Comparison of ENCODE assay signal across 8 cellular contexts in the genomic region with DNA sequence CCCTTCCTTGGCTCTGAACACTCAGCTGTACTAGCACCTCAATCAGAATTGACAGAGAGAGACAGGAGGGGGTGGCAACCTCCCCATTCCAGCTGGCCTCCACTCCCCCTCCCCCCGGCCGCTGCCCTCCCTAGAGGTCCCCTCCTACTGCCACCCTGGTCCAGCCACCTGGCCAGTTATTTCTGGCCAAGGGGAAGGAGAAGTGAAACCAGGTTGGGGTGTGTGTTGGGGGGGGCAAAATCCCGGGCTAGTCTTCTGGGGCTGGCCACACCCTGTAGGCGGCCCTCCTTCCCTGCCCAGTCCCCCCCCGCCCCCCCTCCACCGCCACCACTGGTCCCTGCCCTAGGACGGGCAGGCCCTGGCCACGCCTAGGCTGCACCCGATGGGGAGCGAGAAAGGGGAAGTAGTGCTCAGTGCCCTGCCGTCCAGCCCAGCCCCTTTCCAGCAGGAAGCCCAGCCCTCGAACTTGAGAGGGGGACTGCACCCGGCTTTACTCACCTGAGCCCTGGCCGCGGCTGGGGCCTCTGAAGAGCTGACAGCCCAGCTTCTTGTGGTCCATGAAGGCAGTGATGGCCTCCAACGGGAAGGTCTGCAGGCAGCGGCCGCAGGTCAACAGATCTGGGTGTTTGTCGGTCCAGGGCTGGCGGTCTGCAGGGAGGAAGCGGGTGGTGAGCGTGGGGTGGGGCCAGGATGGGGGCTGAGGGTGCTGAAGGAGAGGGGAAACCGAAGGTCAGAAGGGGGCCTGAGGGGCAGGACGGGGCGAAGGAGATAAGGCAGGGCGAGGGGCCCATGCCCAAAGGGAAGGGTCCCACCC. TPM values are rescaled to one million over a fixed set of nuclear protein-coding genes. Genes with fewer than 3 reads are reported as not detected.
DNase-seq lines count a peak whose midpoint lies in the region; ATAC-seq and TF ChIP-seq lines count a peak whose summit lies in the region.

No MANE protein-coding gene starts in this region.

- peaks cover 60% of the 10 kb centered on the region for H3K79me2 ChIP-seq in KMS-11 (ENCODE audit: insufficient read depth, low read depth)

- intact Hi-C loops in lower lobe of right lung (cut with DNase I), result no loop called here

- peak; percentile 87 to 91 for ATAC-seq in lower lobe of right lung

- H4K20me1 ChIP-seq in KMS-11 (ENCODE audit: insufficient read depth), result no peaks in the 10 kb centered on the region

- whole genome bisulfite sequencing in ectodermal cell, 2 experiments, result 2 to 3% methylated on average over 23 to 26 of the region's 26 CpGs

- H3K27ac ChIP-seq in KMS-11, result peak overlapping the region; percentile 59
- H3K27ac ChIP-seq in ectodermal cell (ENCODE audit: insufficient read depth, low read depth, low read length, poor library complexity, severe bottlenecking), result no peak overlapping the region
- H3K27ac ChIP-seq in lower lobe of right lung, result peak overlapping the region; percentile 84
- no peak overlapping the region for H3K27ac ChIP-seq in subcutaneous abdominal adipose tissue (ENCODE audit: low read depth, low read length)

- H3K4me2 ChIP-seq in KMS-11, result peak overlapping the region; percentile 97

- no peaks in the 10 kb centered on the region for H3K9me3 ChIP-seq in ectodermal cell (ENCODE audit: control insufficient read depth, low read length)
- no peaks in the 10 kb centered on the region for H3K9me3 ChIP-seq in lower lobe of right lung
- H3K9me3 ChIP-seq in subcutaneous abdominal adipose tissue (ENCODE audit: control insufficient read depth in 5 of 5, low read length in 5 of 5), result no peaks in the 10 kb centered on the region

- H3K4me1 ChIP-seq in KMS-11 (ENCODE audit: low read depth, poor library complexity, severe bottlenecking), result peaks cover 48% of the 10 kb centered on the region
- peaks cover 29% of the 10 kb centered on the region for H3K4me1 ChIP-seq in ectodermal cell (ENCODE audit: control insufficient read depth, insufficient read depth, low read length)
- H3K4me1 ChIP-seq in lower lobe of right lung, result peaks cover 47% of the 10 kb centered on the region
- peaks cover 5 to 41% (median 31%) of the 10 kb centered on the region in 5 donors for H3K4me1 ChIP-seq in subcutaneous abdominal adipose tissue (ENCODE audit: control insufficient read depth in 5 of 5, insufficient read depth in 5 of 5, low read length in 5 of 5)

- DNase-seq in activated CD4-positive, alpha-beta T cell treated with anti-CD3 and anti-CD28 coated beads for 48 hours, result peak; percentile 48
- DNase-seq in activated CD4-positive, alpha-beta T cell treated with anti-CD3 and anti-CD28 coated beads for 1 hour, result no peak
- peak; percentile 26 for DNase-seq in H4 (ENCODE audit: low spot score)
- peak; percentile 23 for DNase-seq in T-helper 9 cell
- peak; percentile 95 for DNase-seq in lower lobe of right lung

- H3K27me3 ChIP-seq in KMS-11 (ENCODE audit: insufficient read depth, low read depth) (no peaks in the 10 kb centered on the region), ectodermal cell (ENCODE audit: control insufficient read depth, insufficient read depth, low read length, poor library complexity, severe bottlenecking) (peaks cover 27% of the 10 kb centered on the region), lower lobe of right lung (ENCODE audit: low read depth) (no peaks in the 10 kb centered on the region), subcutaneous abdominal adipose tissue (ENCODE audit: control insufficient read depth in 5 of 5, insufficient read depth in 4 of 5, low read length in 5 of 5) (no peaks in the 10 kb centered on the region)

- peaks cover 6% of the 10 kb centered on the region; the same call in 1 of the 2 replicates for H3K36me3 ChIP-seq in KMS-11 (ENCODE audit: insufficient read depth)
- peaks cover 4% of the 10 kb centered on the region for H3K36me3 ChIP-seq in ectodermal cell (ENCODE audit: control insufficient read depth, insufficient read depth, low read length)
- H3K36me3 ChIP-seq in lower lobe of right lung, result peaks cover 19% of the 10 kb centered on the region
- peaks cover 0 to 22% (median 16%) of the 10 kb centered on the region in 5 donors for H3K36me3 ChIP-seq in subcutaneous abdominal adipose tissue (ENCODE audit: control insufficient read depth in 5 of 5, insufficient read depth in 5 of 5, low read length in 5 of 5)

- TF ChIP-seq CTCF in KMS-11 (conservative IDR thresholded peaks at IDR 0.05; ENCODE audit: low read depth, low read length) (no peak), lower lobe of right lung (IDR thresholded peaks at IDR 0.05) (no peak)

- H3K4me3 ChIP-seq in KMS-11 (IDR thresholded peaks at IDR 0.05; ENCODE audit: insufficient read depth, low read depth, low read length) (no peak overlapping the region), ectodermal cell (ENCODE audit: insufficient read depth, low read depth, low read length) (peak overlapping the region; percentile 31), lower lobe of right lung (peak overlapping the region; percentile 76), subcutaneous abdominal adipose tissue (ENCODE audit: low read depth in 1 of 5, low read length in 5 of 5) (peak overlapping the region in 4 of 5 donors; percentile 59 to 70 (median 61))

- H3K9ac ChIP-seq in KMS-11, result peak overlapping the region; percentile 62
- H3K9ac ChIP-seq in subcutaneous abdominal adipose tissue (ENCODE audit: low read length in 5 of 5), result peak overlapping the region in 3 of 5 donors; percentile 48 to 62 (median 56)

- peak overlapping the region; percentile 59; the same call in 1 of the 2 replicates for H2AFZ ChIP-seq in KMS-11 (ENCODE audit: low read depth)

RNA-seq across cellular contexts. Expression of gene ZNF296, which starts 0.9 kb away (rescaled TPM):
- total RNA-seq in H4 (2014; rRNA removed; shearing (Covaris generic)), result not detected in 2 replicates
- polyA plus RNA-seq in ectodermal cell (2013, experiment 1 of 4), result 1.7 TPM
- 1.4 TPM for polyA plus RNA-seq in ectodermal cell (2013, experiment 2 of 4)
- polyA plus RNA-seq in ectodermal cell (2013, experiment 3 of 4), result 1.6 TPM
- polyA plus RNA-seq in ectodermal cell (2013, experiment 4 of 4), result 1.8 TPM
- total RNA-seq in lower lobe of right lung, result 1.7 TPM

RNA-seq across cellular contexts. Expression of gene GEMIN7, which starts 3.6 kb away (rescaled TPM):
- total RNA-seq in H4 (2014; rRNA removed; shearing (Covaris generic)), result 23.5 and 27.5 TPM in 2 replicates
- 24.6 TPM for polyA plus RNA-seq in ectodermal cell (2013, experiment 1 of 4)
- polyA plus RNA-seq in ectodermal cell (2013, experiment 2 of 4), result 31.3 TPM
- polyA plus RNA-seq in ectodermal cell (2013, experiment 3 of 4), result 26.6 TPM
- 28.1 TPM for polyA plus RNA-seq in ectodermal cell (2013, experiment 4 of 4)
- total RNA-seq in lower lobe of right lung, result 16.1 TPM

RNA-seq across cellular contexts. Expression of gene PPP1R37, which starts 17.6 kb away (rescaled TPM):
- total RNA-seq in H4 (2014; rRNA removed; shearing (Covaris generic)), result 8.0 and 13.2 TPM in 2 replicates
- 25.4 TPM for polyA plus RNA-seq in ectodermal cell (2013, experiment 1 of 4)
- 24.1 TPM for polyA plus RNA-seq in ectodermal cell (2013, experiment 2 of 4)
- polyA plus RNA-seq in ectodermal cell (2013, experiment 3 of 4), result 19.8 TPM
- 20.7 TPM for polyA plus RNA-seq in ectodermal cell (2013, experiment 4 of 4)
- total RNA-seq in lower lobe of right lung, result 29.1 TPM

RNA-seq across cellular contexts. Expression of gene CLASRP, which starts 36.6 kb away (rescaled TPM):
- total RNA-seq in H4 (2014; rRNA removed; shearing (Covaris generic)), result 17.6 and 20.4 TPM in 2 replicates
- 99.8 TPM for polyA plus RNA-seq in ectodermal cell (2013, experiment 1 of 4)
- 72.3 TPM for polyA plus RNA-seq in ectodermal cell (2013, experiment 2 of 4)
- polyA plus RNA-seq in ectodermal cell (2013, experiment 3 of 4), result 62.8 TPM
- 75.4 TPM for polyA plus RNA-seq in ectodermal cell (2013, experiment 4 of 4)
- total RNA-seq in lower lobe of right lung, result 71.7 TPM

Comparison
In these comparisons a context has a peak if more than half of its experiments do, and no peak if none do; other contexts are left out.
1. H3K27ac ChIP-seq: peak in KMS-11 (single experiment) and lower lobe of right lung (single experiment); none in ectodermal cell (single experiment) and subcutaneous abdominal adipose tissue (single experiment).